9 cellular contexts compared by ENCODE assay signal in the genomic region with DNA sequence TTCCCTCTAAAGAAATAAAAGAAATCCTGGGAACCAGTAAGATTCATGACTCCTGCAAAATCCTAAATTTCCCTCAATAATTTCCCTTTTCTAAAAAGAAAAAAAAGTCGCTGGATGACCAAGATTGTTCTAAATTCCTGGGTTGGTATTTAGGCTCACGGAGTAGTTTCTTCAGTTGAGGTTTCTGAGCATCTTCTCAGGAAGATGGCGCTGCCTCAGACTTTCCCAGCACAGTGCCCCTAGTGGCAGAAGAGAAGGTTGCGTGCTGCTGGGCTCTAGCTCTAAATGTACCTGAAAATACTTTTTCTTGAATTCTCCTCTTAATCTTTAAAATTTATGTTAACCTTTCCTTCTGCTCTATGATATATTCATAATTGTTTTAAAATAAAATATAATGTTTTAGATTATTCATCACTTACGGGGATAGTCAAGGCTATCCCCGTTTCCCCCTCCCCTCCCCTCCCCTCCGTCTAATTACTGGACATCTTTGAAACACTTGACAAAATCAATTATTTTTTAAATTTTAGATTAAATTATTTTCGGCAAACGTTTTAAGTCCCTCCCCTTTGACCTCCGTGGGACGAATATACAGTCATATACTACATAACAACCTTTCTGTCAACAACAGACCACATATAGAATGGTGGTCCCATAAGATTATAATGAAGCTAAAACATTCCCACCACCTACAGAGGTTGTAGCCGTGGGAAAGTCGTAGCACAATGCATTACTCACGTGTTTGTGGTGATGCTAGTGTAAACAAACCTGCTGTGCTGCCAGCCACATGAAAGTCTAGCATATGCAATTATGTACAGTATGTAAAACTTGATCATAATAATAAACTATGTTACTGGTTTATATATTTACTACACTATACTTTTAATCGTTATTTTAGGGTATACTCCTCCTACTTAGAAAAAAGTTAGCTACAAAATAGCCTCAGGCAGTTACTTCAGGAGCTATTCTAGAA. TPM values are rescaled to one million over a fixed set of nuclear protein-coding genes. Genes with fewer than 3 reads are reported as not detected.
A peak's percentile ranks its signal among the peaks of the same experiment; 100 is the strongest.
DNase-seq lines count a peak whose midpoint lies in the region; ATAC-seq, FAIRE-seq and TF ChIP-seq lines count a peak whose summit lies in the region.
"Had no signal": no experiment of that assay in that cellular context is flagged by ENCODE, and none has a peak within 500 bp of the region (broad histone marks: within the 10 kb centered on the region; RNA-seq: fewer than 3 reads in every experiment).

No MANE protein-coding gene starts in this region.

- H3K27ac ChIP-seq in HL-60 (replicated peaks): no peak overlapping the region
- H3K27ac ChIP-seq in HepG2 (ENCODE audit: extremely low read length, insufficient read depth, low read length): no peak overlapping the region
- H3K27ac ChIP-seq: BLaER1 had no signal

- no peaks in the 10 kb centered on the region for H3K79me2 ChIP-seq in HepG2 (ENCODE audit: insufficient read depth, low read length)

- no peak overlapping the region for H3K4me2 ChIP-seq in HepG2 (ENCODE audit: low read depth, low read length)
- H3K4me2 ChIP-seq: BLaER1 had no signal

- no peaks in the 10 kb centered on the region for H3K4me1 ChIP-seq in HepG2 (ENCODE audit: insufficient read depth, low read length)

- TF ChIP-seq EP300 in HepG2 (IDR thresholded peaks at IDR 0.05; ENCODE audit: low read depth in 2 of 2, low read length in 2 of 2) (no peak), HepG2 (CRISPR knock-in tag; IDR thresholded peaks at IDR 0.05; ENCODE audit: borderline replicate concordance) (no peak)

- no peaks in the 10 kb centered on the region for H3K27me3 ChIP-seq in HL-60 (ENCODE audit: insufficient read depth, poor library complexity, severe bottlenecking)
- H3K27me3 ChIP-seq in HepG2 (ENCODE audit: control insufficient read depth in 1 of 2, insufficient read depth in 2 of 2, low read length in 2 of 2): no peaks in the 10 kb centered on the region
- H3K27me3 ChIP-seq: BLaER1 had no signal

- no peaks in the 10 kb centered on the region for H3K36me3 ChIP-seq in HepG2 (replicated peaks in 1 of 2; ENCODE audit: control insufficient read depth in 1 of 2, insufficient read depth in 2 of 2, low read length in 2 of 2)
- H3K36me3 ChIP-seq: BLaER1 had no signal

- H4K20me1 ChIP-seq in HepG2 (ENCODE audit: insufficient read depth, low read length): no peaks in the 10 kb centered on the region
- H4K20me1 ChIP-seq: BLaER1 had no signal

- TF ChIP-seq POLR2A in HepG2 (IDR thresholded peaks at IDR 0.05; ENCODE audit: insufficient read depth in 1 of 2, low read depth in 2 of 2, low read length in 2 of 2): no peak

- in situ Hi-C loops in astrocyte of the cerebellum (cut with HindIII; ENCODE audit: low sequenced_read_pairs) (no loop called here), HepG2 (cut with HindIII; ENCODE audit: extremely low pct_ligation_motif_present, low pct_unique_long_range_greater_than_20kb) (no loop called here)

- intact Hi-C loops in HepG2 (cut with micrococcal nuclease; ENCODE audit: unreplicated experiment): no loop called here

- no peaks in the 10 kb centered on the region for H3K9me3 ChIP-seq in HepG2 (ENCODE audit: low read length)
- H3K9me3 ChIP-seq: BLaER1 had no signal

- peak; percentile 77 for FAIRE-seq in HepG2 (lab: Jason Lieb, UNC)

- no peak for TF ChIP-seq RAD21 in HepG2 (CRISPR knock-in tag; IDR thresholded peaks at IDR 0.05)

- peak; percentile 74 for ATAC-seq in HepG2
- ATAC-seq in HG02571 (IDR thresholded peaks at IDR 0.05; ENCODE audit: unreplicated experiment): no peak

- H3K4me3 ChIP-seq in HL-60 (replicated peaks; ENCODE audit: insufficient read depth, low read length) (no peak overlapping the region), astrocyte of the cerebellum (ENCODE audit: low read depth, low read length) (no peak overlapping the region), HepG2 (replicated peaks in 1 of 3; ENCODE audit: insufficient read depth in 1 of 3, low read depth in 2 of 3, low read length in 3 of 3) (no peak overlapping the region)
- H3K4me3 ChIP-seq: BLaER1 had no signal

- CTCF ChIA-PET in HepG2 (lab: Yijun Ruan, JAX; ENCODE audit: low intra/inter-chr PET ratio, low total read pairs): no interaction called here

- BruUV-seq in HepG2 (replicated peaks; lab: Mats Ljungman, UMichigan): no TSS peak

- no peak overlapping the region for H2AFZ ChIP-seq in HepG2 (ENCODE audit: low read length)

- DNase-seq in NCI-H1092 treated with DMSO at 0.1 percent for 48 hours (lab: John Stamatoyannopoulos, UW): peak; percentile 24
- no peak for DNase-seq in NCI-H1092 (lab: John Stamatoyannopoulos, UW)
- DNase-seq in HL-60 (ENCODE audit: low read depth in 1 of 2, low spot score in 1 of 2): peak; percentile 33 to 61
- peak; percentile 6 for DNase-seq in T-helper 22 cell (ENCODE audit: low read depth)
- DNase-seq in astrocyte of the cerebellum (ENCODE audit: low read depth): peak; percentile 81
- DNase-seq in HepG2 (ENCODE audit: low spot score): peak; percentile 25
- DNase-seq in stimulated activated CD8-positive, alpha-beta memory T cell treated with anti-CD3 and anti-CD28 coated beads, Interleukin-2, amount 100 ng/mL, for 48 hours (ENCODE audit: low read depth in 2 of 2): peak; percentile 30 to 46

- TF ChIP-seq CTCF in HL-60 (IDR thresholded peaks at IDR 0.05; ENCODE audit: insufficient read depth, low read length): peak; percentile 94
- TF ChIP-seq CTCF in astrocyte of the cerebellum (IDR thresholded peaks at IDR 0.05; ENCODE audit: low read depth, low read length, missing control alignments): peak; percentile 75
- TF ChIP-seq CTCF in HepG2 (CRISPR knock-in tag; IDR thresholded peaks at IDR 0.05): peak; percentile 62

- no peak overlapping the region for H3K9ac ChIP-seq in HepG2 (ENCODE audit: insufficient read depth, low read depth, low read length)
- H3K9ac ChIP-seq: BLaER1 had no signal

- POLR2A ChIA-PET in HepG2 (lab: Yijun Ruan, JAX): no interaction called here

- 13% methylated on average over 15 of the region's 15 CpGs for WGBS in HepG2 (ENCODE audit: low lambda C conversion rate)

TF ChIP-seq in HepG2, 621 proteins besides CTCF, POLR2A, EP300 and RAD21 (continues in another document):
- no peak for TF ChIP-seq FOXO4 (CRISPR knock-in tag; conservative IDR thresholded peaks at IDR 0.05)
- TF ChIP-seq CHCHD3 (CRISPR knock-in tag; IDR thresholded peaks at IDR 0.05): no peak
- peak; percentile 75 for TF ChIP-seq YY1 (IDR thresholded peaks at IDR 0.05; ENCODE audit: insufficient read depth, insufficient replicate concordance, low read depth, low read length)
- TF ChIP-seq, protein P1, sequence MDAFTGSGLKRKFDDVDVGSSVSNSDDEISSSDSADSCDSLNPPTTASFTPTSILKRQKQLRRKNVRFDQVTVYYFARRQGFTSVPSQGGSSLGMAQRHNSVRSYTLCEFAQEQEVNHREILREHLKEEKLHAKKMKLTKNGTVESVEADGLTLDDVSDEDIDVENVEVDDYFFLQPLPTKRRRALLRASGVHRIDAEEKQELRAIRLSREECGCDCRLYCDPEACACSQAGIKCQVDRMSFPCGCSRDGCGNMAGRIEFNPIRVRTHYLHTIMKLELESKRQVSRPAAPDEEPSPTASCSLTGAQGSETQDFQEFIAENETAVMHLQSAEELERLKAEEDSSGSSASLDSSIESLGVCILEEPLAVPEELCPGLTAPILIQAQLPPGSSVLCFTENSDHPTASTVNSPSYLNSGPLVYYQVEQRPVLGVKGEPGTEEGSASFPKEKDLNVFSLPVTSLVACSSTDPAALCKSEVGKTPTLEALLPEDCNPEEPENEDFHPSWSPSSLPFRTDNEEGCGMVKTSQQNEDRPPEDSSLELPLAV (CRISPR knock-in tag; conservative IDR thresholded peaks at IDR 0.05; ENCODE audit: low read depth): no peak
- no peak for TF ChIP-seq KDM3A (CRISPR knock-in tag; IDR thresholded peaks at IDR 0.05; ENCODE audit: low read depth)
- TF ChIP-seq ZNF766 (CRISPR knock-in tag; IDR thresholded peaks at IDR 0.05; ENCODE audit: borderline replicate concordance): no peak; the same call in 1 of the 2 replicates

RNA-seq across cellular contexts. Expression of gene GATB, which starts 41.0 kb away (rescaled TPM):
- 32.3 and 49.2 TPM in 2 replicates for total RNA-seq in HepG2 (2016; rRNA removed; fragmentation: Illumina TruSeq; extraction: Trizol)
- 6.0 and 7.5 TPM in 2 replicates for total RNA-seq in HepG2 (2016; cell fraction: cytosol; rRNA removed; fragmentation: Illumina TruSeq; extraction: Trizol; ENCODE audit: low read depth)
- 37.0 and 46.4 TPM in 2 replicates for total RNA-seq in HepG2 (2016; cell fraction: insoluble cytoplasmic fraction; rRNA removed; fragmentation: Illumina TruSeq; extraction: Trizol)
- 9.4 and 14.2 TPM in 2 replicates for total RNA-seq in HepG2 (2016; cell fraction: membrane; rRNA removed; fragmentation: Illumina TruSeq; extraction: Trizol)
- 23.5 and 24.5 TPM in 2 replicates for total RNA-seq in HepG2 (2016; cell fraction: nucleus; rRNA removed; fragmentation: Illumina TruSeq; extraction: Trizol)
- 27.0 and 32.4 TPM in 2 replicates for polyA plus RNA-seq in HepG2 (2011; rRNA removed)
- polyA plus RNA-seq in HepG2 (2011; cell fraction: cytosol; rRNA removed): 26.8 and 28.4 TPM in 2 replicates
- polyA plus RNA-seq in HepG2 (2011; cell fraction: nucleus; rRNA removed): 12.6 and 14.1 TPM in 2 replicates
- 14.3 and 20.6 TPM in 2 replicates for polyA plus RNA-seq in HepG2 (2012)
- 4.6 and 4.9 TPM in 2 replicates for polyA plus RNA-seq in HepG2 (2016; cell fraction: cytosol; fragmentation: Illumina TruSeq; extraction: Trizol; ENCODE audit: low read depth)
- polyA plus RNA-seq in HepG2 (2016; cell fraction: insoluble cytoplasmic fraction; fragmentation: Illumina TruSeq; extraction: Trizol; ENCODE audit: low read depth): 59.4 and 62.3 TPM in 2 replicates
- polyA plus RNA-seq in HepG2 (2016; cell fraction: membrane; fragmentation: Illumina TruSeq; extraction: Trizol; ENCODE audit: low read depth): 11.0 and 12.0 TPM in 2 replicates
- polyA plus RNA-seq in HepG2 (2016; cell fraction: nucleus; fragmentation: Illumina TruSeq; extraction: Trizol; ENCODE audit: insufficient read depth, low read depth): 30.6 and 34.6 TPM in 2 replicates
- 20.8 and 28.9 TPM in 2 replicates for polyA minus RNA-seq in HepG2 (2011; rRNA and poly(A)+ RNA removed; ENCODE audit: low replicate concordance)
- polyA minus RNA-seq in HepG2 (2011; cell fraction: cytosol; rRNA and poly(A)+ RNA removed): 13.5 and 17.8 TPM in 2 replicates
- 26.0 and 30.5 TPM in 2 replicates for polyA minus RNA-seq in HepG2 (2011; cell fraction: nucleus; rRNA and poly(A)+ RNA removed)
